Comparison of ENCODE assay signal across 1 cellular context in the genomic region with DNA sequence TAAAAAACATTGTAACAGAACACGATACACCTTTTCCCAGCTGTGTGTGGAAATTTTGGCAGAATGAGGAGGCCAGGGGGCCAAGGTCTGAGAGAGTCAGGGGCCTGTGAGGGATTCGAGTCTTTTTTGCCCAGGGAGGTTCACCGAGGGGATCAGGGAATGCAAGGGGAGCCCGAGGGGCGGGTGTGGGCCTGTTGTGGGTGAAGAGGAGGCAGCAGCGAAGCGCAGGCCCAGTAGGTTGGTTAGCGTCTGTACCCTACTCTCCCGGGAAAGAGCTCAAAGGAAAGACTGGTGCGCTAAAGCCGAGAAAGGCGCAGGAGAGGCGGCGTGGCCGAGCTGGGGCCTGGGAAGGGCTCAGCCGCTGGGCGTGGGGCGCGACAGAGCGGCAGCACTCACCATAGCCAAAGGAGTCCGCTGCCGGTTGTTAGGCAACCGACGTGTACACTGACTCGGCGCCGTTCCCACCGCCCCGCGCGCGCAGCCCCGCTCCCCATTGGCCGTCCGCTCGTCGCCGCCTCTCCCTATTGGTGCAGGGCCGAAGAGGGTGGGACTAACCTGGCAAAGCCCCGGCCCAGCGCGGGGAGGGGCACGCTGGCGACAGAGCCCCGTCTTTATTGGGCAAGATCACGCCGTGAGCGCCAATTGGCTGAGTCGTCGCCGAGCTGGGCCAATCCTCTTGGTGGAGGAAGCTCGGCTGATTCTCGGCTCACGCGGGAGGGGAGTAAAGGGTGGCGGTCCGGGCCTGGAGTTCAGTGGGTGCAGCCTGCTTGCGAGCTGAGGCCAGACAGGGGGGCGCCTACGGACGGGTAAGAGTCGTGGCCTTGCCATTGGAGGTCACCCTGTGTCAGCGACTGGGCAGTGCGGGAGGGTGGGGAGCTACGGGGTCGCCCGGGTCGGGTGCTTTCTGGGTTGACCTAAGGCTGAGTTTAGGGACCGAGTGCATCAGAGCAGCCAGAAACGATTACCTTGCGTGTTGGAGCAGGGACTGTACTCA.
TF ChIP-seq lines count a peak whose summit lies in the region.

CETN2 (minus strand) TSS at position 446 of the 994 bp plus-strand sequence; CDS start at position 399, 47 bp downstream.
NSDHL (plus strand) TSS at position 752 of the 994 bp plus-strand sequence. CDS start 15,262 bp downstream, outside the sequence.

TF ChIP-seq in HepG2, 621 proteins besides CTCF, POLR2A, EP300 and RAD21 (continued from another document and continues in another):
- TF ChIP-seq ZXDC (CRISPR knock-in tag; IDR thresholded peaks at IDR 0.05) (peak; percentile 89; the same call in 1 of the 2 replicates), BHLHE40 (IDR thresholded peaks at IDR 0.05; ENCODE audit: low read length) (0 out of 2 replicates have a peak, but pooled peaks have one; percentile 7), MED8 (CRISPR knock-in tag; IDR thresholded peaks at IDR 0.05; ENCODE audit: insufficient replicate concordance) (no peak), JARID2 (CRISPR knock-in tag; IDR thresholded peaks at IDR 0.05; ENCODE audit: insufficient replicate concordance) (no peak), ZBTB3 (CRISPR knock-in tag; IDR thresholded peaks at IDR 0.05; ENCODE audit: borderline replicate concordance, low read depth) (0 out of 2 replicates have a peak, but pooled peaks have one; percentile 33), MYC (CRISPR knock-in tag; IDR thresholded peaks at IDR 0.05; ENCODE audit: borderline replicate concordance) (peak; percentile 54; the same call in 1 of the 2 replicates), HOXA3 (CRISPR knock-in tag; IDR thresholded peaks at IDR 0.05) (no peak; the same call in 1 of the 2 replicates), ARID2 (CRISPR knock-in tag; IDR thresholded peaks at IDR 0.05; ENCODE audit: borderline replicate concordance) (0 out of 2 replicates have a peak, but pooled peaks have one; percentile 32), SKI (IDR thresholded peaks at IDR 0.05; ENCODE audit: partially characterized antibody) (peak; percentile 52), ZNF496 (CRISPR knock-in tag; IDR thresholded peaks at IDR 0.05; ENCODE audit: insufficient replicate concordance) (no peak), ZNF772 (CRISPR knock-in tag; IDR thresholded peaks at IDR 0.05) (no peak), ZNF383 (CRISPR knock-in tag; IDR thresholded peaks at IDR 0.05; ENCODE audit: borderline replicate concordance) (no peak), PAXIP1 (CRISPR knock-in tag; conservative IDR thresholded peaks at IDR 0.05) (peak; percentile 48), SP1 (IDR thresholded peaks at IDR 0.05) (no peak), SP1 (CRISPR knock-in tag; IDR thresholded peaks at IDR 0.05) (peak; percentile 67; the same call in 1 of the 2 replicates), ZNF331 (CRISPR knock-in tag; IDR thresholded peaks at IDR 0.05) (peak; percentile 11; the same call in 1 of the 2 replicates), ZNF121 (CRISPR knock-in tag; IDR thresholded peaks at IDR 0.05) (no peak), RFX5 (IDR thresholded peaks at IDR 0.05; ENCODE audit: low read depth, low read length) (peak; percentile 53; the same call in 1 of the 2 replicates), ZSCAN5A (CRISPR knock-in tag; IDR thresholded peaks at IDR 0.05; ENCODE audit: borderline replicate concordance) (peak; percentile 42; the same call in 1 of the 2 replicates), RXRB (CRISPR knock-in tag; IDR thresholded peaks at IDR 0.05; ENCODE audit: borderline replicate concordance) (peak; percentile 36; the same call in 1 of the 2 replicates), ZNF777 (CRISPR knock-in tag; IDR thresholded peaks at IDR 0.05) (no peak), ZNF790 (CRISPR knock-in tag; IDR thresholded peaks at IDR 0.05; ENCODE audit: borderline replicate concordance) (peak; percentile 31; the same call in 1 of the 2 replicates), ZSCAN22 (CRISPR knock-in tag; IDR thresholded peaks at IDR 0.05) (no peak), ZSCAN20 (CRISPR knock-in tag; IDR thresholded peaks at IDR 0.05; ENCODE audit: borderline replicate concordance) (no peak), BORCS8-MEF2B (CRISPR knock-in tag; IDR thresholded peaks at IDR 0.05) (peak; percentile 32; the same call in 1 of the 2 replicates), SIX1 (CRISPR knock-in tag; IDR thresholded peaks at IDR 0.05; ENCODE audit: borderline replicate concordance) (no peak), RFXAP (CRISPR knock-in tag; IDR thresholded peaks at IDR 0.05; ENCODE audit: borderline replicate concordance) (peak; percentile 92), KAT8 (CRISPR knock-in tag; IDR thresholded peaks at IDR 0.05) (peak; percentile 41), GABPB1 (CRISPR knock-in tag; IDR thresholded peaks at IDR 0.05) (peak; percentile 75; the same call in 1 of the 2 replicates), ZNF567 (CRISPR knock-in tag; IDR thresholded peaks at IDR 0.05; ENCODE audit: borderline replicate concordance) (no peak), ZNF709 (CRISPR knock-in tag; IDR thresholded peaks at IDR 0.05) (no peak), NR2C2 (CRISPR knock-in tag; IDR thresholded peaks at IDR 0.05; ENCODE audit: borderline replicate concordance) (peak; percentile 64; the same call in 1 of the 2 replicates), ZNF776 (CRISPR knock-in tag; IDR thresholded peaks at IDR 0.05) (no peak), ZNF670 (CRISPR knock-in tag; IDR thresholded peaks at IDR 0.05; ENCODE audit: borderline replicate concordance) (no peak), ZSCAN12 (CRISPR knock-in tag; IDR thresholded peaks at IDR 0.05) (no peak)
- TF ChIP-seq, protein P1, sequence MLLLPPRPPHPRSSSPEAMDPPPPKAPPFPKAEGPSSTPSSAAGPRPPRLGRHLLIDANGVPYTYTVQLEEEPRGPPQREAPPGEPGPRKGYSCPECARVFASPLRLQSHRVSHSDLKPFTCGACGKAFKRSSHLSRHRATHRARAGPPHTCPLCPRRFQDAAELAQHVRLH (CRISPR knock-in tag; IDR thresholded peaks at IDR 0.05; ENCODE audit: borderline replicate concordance, low read depth): no peak
- TF ChIP-seq, protein P2, sequence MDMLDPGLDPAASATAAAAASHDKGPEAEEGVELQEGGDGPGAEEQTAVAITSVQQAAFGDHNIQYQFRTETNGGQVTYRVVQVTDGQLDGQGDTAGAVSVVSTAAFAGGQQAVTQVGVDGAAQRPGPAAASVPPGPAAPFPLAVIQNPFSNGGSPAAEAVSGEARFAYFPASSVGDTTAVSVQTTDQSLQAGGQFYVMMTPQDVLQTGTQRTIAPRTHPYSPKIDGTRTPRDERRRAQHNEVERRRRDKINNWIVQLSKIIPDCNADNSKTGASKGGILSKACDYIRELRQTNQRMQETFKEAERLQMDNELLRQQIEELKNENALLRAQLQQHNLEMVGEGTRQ (IDR thresholded peaks at IDR 0.05; ENCODE audit: low read depth, low read length): no peak
- TF ChIP-seq, protein P2 (CRISPR knock-in tag; IDR thresholded peaks at IDR 0.05; ENCODE audit: borderline replicate concordance): no peak
- TF ChIP-seq, protein P3, sequence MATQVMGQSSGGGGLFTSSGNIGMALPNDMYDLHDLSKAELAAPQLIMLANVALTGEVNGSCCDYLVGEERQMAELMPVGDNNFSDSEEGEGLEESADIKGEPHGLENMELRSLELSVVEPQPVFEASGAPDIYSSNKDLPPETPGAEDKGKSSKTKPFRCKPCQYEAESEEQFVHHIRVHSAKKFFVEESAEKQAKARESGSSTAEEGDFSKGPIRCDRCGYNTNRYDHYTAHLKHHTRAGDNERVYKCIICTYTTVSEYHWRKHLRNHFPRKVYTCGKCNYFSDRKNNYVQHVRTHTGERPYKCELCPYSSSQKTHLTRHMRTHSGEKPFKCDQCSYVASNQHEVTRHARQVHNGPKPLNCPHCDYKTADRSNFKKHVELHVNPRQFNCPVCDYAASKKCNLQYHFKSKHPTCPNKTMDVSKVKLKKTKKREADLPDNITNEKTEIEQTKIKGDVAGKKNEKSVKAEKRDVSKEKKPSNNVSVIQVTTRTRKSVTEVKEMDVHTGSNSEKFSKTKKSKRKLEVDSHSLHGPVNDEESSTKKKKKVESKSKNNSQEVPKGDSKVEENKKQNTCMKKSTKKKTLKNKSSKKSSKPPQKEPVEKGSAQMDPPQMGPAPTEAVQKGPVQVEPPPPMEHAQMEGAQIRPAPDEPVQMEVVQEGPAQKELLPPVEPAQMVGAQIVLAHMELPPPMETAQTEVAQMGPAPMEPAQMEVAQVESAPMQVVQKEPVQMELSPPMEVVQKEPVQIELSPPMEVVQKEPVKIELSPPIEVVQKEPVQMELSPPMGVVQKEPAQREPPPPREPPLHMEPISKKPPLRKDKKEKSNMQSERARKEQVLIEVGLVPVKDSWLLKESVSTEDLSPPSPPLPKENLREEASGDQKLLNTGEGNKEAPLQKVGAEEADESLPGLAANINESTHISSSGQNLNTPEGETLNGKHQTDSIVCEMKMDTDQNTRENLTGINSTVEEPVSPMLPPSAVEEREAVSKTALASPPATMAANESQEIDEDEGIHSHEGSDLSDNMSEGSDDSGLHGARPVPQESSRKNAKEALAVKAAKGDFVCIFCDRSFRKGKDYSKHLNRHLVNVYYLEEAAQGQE (IDR thresholded peaks at IDR 0.05; ENCODE audit: borderline replicate concordance in 1 of 2, low read depth in 1 of 2, low read length in 2 of 2): peak in 1 of 2 experiments; percentile 56; a peak in 1 of 4 replicates
- TF ChIP-seq, protein P4, sequence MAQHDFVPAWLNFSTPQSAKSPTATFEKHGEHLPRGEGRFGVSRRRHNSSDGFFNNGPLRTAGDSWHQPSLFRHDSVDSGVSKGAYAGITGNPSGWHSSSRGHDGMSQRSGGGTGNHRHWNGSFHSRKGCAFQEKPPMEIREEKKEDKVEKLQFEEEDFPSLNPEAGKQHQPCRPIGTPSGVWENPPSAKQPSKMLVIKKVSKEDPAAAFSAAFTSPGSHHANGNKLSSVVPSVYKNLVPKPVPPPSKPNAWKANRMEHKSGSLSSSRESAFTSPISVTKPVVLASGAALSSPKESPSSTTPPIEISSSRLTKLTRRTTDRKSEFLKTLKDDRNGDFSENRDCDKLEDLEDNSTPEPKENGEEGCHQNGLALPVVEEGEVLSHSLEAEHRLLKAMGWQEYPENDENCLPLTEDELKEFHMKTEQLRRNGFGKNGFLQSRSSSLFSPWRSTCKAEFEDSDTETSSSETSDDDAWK (CRISPR knock-in tag; IDR thresholded peaks at IDR 0.05): no peak
- TF ChIP-seq, protein P5, sequence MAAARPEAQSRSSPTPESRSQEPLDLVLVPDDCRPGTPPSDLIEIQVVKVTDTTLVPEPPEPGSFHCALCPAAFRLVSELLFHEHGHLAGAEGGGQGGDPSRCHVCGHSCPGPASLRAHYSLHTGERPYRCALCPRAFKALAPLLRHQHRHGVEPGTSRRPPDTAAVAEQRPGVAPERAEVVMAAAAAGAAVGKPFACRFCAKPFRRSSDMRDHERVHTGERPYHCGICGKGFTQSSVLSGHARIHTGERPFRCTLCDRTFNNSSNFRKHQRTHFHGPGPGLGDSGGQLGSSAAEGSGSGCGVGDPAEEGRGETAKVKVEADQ (CRISPR knock-in tag; IDR thresholded peaks at IDR 0.05; ENCODE audit: borderline replicate concordance): peak; percentile 37; the same call in 1 of the 2 replicates
